In the genomic region with DNA sequence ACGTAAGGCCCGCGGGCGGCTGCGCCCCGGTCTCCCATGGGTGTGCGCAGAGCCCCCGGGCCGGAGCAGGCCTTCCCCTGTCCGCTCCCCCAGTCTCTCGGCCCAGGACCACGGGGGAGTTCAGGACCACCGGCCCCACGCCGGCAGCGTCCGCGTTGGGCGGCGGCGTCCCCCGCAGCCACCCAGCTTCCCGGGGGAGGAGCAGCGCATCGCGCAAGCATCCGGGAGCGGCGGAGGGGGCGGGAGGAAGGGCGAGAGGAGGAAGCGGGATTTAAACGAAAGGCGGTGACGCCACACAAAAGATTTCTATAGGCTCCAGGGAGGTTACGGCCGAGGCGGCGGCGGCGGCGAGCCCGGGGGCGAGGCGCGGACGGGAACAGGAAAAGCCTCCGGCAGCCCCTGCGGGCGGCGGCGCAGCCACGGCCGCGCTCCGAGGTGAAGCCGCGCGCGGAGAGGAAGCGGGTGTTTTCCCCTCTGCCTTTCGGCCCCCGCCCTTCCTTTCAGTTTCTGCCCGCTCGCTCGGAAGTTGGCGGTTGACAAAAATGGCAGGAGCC, we compare ENCODE assay signal across 8 cellular contexts. TPM values are rescaled to one million over a fixed set of nuclear protein-coding genes. Genes with fewer than 3 reads are reported as not detected.
DNase-seq lines count a peak whose midpoint lies in the region; ATAC-seq and TF ChIP-seq lines count a peak whose summit lies in the region.

A gene (plus strand): TSS at position 298 of the 554 bp plus-strand sequence. CDS start 1,349 bp downstream, outside the sequence.

- peak within 1 kb of the TSS; percentile 96 for H3K4me3 Mint-ChIP-seq in endothelial cell (ENCODE audit: unreplicated experiment)

- H3K27me3 Mint-ChIP-seq in endothelial cell (ENCODE audit: unreplicated experiment): peaks cover 11% of the 10 kb centered on the region

- peak within 1 kb of the TSS; percentile 98 for H3K27ac Mint-ChIP-seq in endothelial cell (ENCODE audit: unreplicated experiment)

- peak within 1 kb of the TSS; percentile 32; the same call in 1 of the 2 replicates for H2AFZ ChIP-seq in OCI-LY1 (ENCODE audit: low read length)

- TF ChIP-seq CTCF in OCI-LY1 (IDR thresholded peaks at IDR 0.05; ENCODE audit: low read length) (no peak), endothelial cell (IDR thresholded peaks at IDR 0.05; ENCODE audit: unreplicated experiment) (no peak)

- H3K36me3 Mint-ChIP-seq in endothelial cell (ENCODE audit: low read depth, unreplicated experiment): peaks cover 13% of the 10 kb centered on the region

- H3K9ac ChIP-seq in HUES64 (ENCODE audit: low read depth, low read length) (peak within 1 kb of the TSS; percentile 92), OCI-LY1 (ENCODE audit: low read length) (peak within 1 kb of the TSS; percentile 83)

- in situ Hi-C loops in Caki2 (cut with HindIII; ENCODE audit: low pct_unique_long_range_greater_than_20kb, low sequenced_read_pairs): no loop called here

- H3K79me2 ChIP-seq in OCI-LY1 (ENCODE audit: insufficient read depth, low read length): no peaks in the 10 kb centered on the region

- peak; percentile 48 for ATAC-seq in GM21423 (IDR thresholded peaks at IDR 0.05; ENCODE audit: unreplicated experiment)

- H3K36me3 ChIP-seq in HUES64 (ENCODE audit: insufficient read depth, low read length): peaks cover 7% of the 10 kb centered on the region; the same call in 1 of the 2 replicates
- peaks cover 23% of the 10 kb centered on the region for H3K36me3 ChIP-seq in OCI-LY1 (ENCODE audit: insufficient read depth, low read length)

- no peaks in the 10 kb centered on the region for H3K9me3 ChIP-seq in HUES64 (ENCODE audit: insufficient read depth, low read depth, low read length)
- H3K9me3 ChIP-seq in OCI-LY1 (ENCODE audit: low read length): no peaks in the 10 kb centered on the region

- H3K9me3 Mint-ChIP-seq in endothelial cell (ENCODE audit: unreplicated experiment): no peaks in the 10 kb centered on the region

- H3K27me3 ChIP-seq in HUES64 (ENCODE audit: insufficient read depth, low read length) (peaks cover 21% of the 10 kb centered on the region), OCI-LY1 (ENCODE audit: insufficient read depth, low read length) (no peaks in the 10 kb centered on the region)

- DNase-seq in Caki2 (ENCODE audit: low read depth) (peak; percentile 83), endothelial cell (ENCODE audit: low spot score) (peak; percentile 89), midbrain (lab: John Stamatoyannopoulos, UW) (peak; percentile 66)
- peak; percentile 82 for DNase-seq in activated CD8-positive, alpha-beta memory T cell treated with anti-CD3 and anti-CD28 coated beads, Interleukin-2, amount 50 U/mL, for 4 hours
- DNase-seq in stimulated activated CD8-positive, alpha-beta memory T cell treated with anti-CD3 and anti-CD28 coated beads, Interleukin-15, amount 100 ng/mL, for 48 hours (ENCODE audit: low read depth in 2 of 2): peak; percentile 82 to 83

- H3K4me1 ChIP-seq in HUES64 (ENCODE audit: insufficient read depth, low read length): no peaks in the 10 kb centered on the region
- H3K4me1 ChIP-seq in OCI-LY1 (ENCODE audit: insufficient read depth, low read length, severe bottlenecking): peaks cover 24% of the 10 kb centered on the region

- H3K9me2 ChIP-seq in OCI-LY1 (ENCODE audit: low read depth, low read length): no peaks in the 10 kb centered on the region

- peaks cover 35% of the 10 kb centered on the region for H3K4me1 Mint-ChIP-seq in endothelial cell (ENCODE audit: unreplicated experiment)

- H3F3A ChIP-seq in OCI-LY1 (ENCODE audit: insufficient read depth, low read length): 0 out of 2 replicates have a peak, but pooled peaks cover 3% of the 10 kb centered on the region

- peak within 1 kb of the TSS; percentile 79 for H3K4me2 ChIP-seq in OCI-LY1 (ENCODE audit: low read length)

- whole genome bisulfite sequencing in HUES64: under 1% methylated on average over 67 of the region's 67 CpGs

- peaks cover 4% of the 10 kb centered on the region; the same call in 1 of the 2 replicates for H4K20me1 ChIP-seq in OCI-LY1 (ENCODE audit: insufficient read depth, low read length)

- H3K27ac ChIP-seq in HUES64 (ENCODE audit: low read depth, low read length) (peak within 1 kb of the TSS; percentile 87), OCI-LY1 (ENCODE audit: low read depth, low read length, poor library complexity, severe bottlenecking) (peak within 1 kb of the TSS; percentile 45)

- H3K4me3 ChIP-seq in HUES64 (ENCODE audit: low read length) (peak within 1 kb of the TSS; percentile 82), OCI-LY1 (ENCODE audit: low read depth, low read length, poor library complexity, severe bottlenecking) (peak within 1 kb of the TSS; percentile 88)

RNA-seq across cellular contexts. Expression of the gene that starts here (rescaled TPM):
- total RNA-seq in Caki2 (2014; rRNA removed; shearing (Covaris generic); ENCODE audit: low replicate concordance): 19.3 and 21.4 TPM in 2 replicates
- polyA plus RNA-seq in HUES64 (2013, experiment 1 of 2): 12.2 TPM
- 12.4 TPM for polyA plus RNA-seq in HUES64 (2013, experiment 2 of 2)
- 86.0 TPM for total RNA-seq in endothelial cell (ENCODE audit: unreplicated experiment)

Comparison
In these comparisons a context has a peak if more than half of its experiments do, and no peak if none do; other contexts are left out.
1. Peak in every context shown above with its lines: DNase-seq, ATAC-seq, H3K4me3 ChIP-seq and H3K27ac ChIP-seq.